ENCODE assay signal across 17 cellular contexts in the genomic region with DNA sequence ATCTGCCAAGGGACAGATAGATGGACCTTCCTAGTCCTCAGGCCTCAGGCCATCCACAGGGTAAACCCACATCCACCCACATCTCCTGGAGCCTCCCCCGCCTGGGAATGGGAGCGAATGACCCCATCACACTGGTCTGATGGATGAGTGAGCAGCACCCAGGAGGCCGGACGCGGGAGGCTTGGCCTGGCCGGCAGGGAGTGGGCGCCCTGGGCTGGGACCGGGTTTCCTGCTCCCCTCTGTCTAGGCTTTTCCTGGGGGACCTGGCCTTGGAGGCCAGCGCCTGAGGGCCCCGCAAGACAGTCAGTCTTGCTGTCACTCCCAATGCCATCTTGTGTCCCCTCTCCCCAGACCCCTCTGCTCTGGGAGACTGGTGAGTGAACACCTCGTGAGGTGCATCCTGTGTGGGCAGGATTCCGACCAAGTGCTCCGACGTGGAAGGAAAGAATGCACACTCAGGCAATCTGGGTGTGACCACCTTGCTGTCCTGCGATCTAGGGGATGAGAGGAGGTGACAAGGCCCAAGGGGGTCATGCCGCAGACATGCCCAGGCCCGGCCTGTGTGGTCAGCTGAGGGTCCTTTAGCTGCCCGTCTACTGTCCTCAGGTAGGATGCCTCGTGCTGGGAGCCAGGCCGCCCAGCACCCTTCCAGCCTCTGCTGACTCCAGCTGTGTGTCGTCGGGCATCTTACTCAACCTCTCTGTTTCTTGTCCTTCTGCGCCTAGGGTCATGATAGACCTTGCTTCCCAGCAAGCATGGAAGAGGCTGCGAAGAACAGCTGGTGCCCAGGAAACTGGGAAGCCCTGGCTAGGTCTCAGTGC. TPM values are rescaled to one million over a fixed set of nuclear protein-coding genes. Genes with fewer than 3 reads are reported as not detected.
A peak's percentile ranks its signal among the peaks of the same experiment; 100 is the strongest.
DNase-seq lines count a peak whose midpoint lies in the region; ATAC-seq, FAIRE-seq and TF ChIP-seq lines count a peak whose summit lies in the region.
"Had no signal": no experiment of that assay in that cellular context is flagged by ENCODE, and none has a peak within 500 bp of the region (broad histone marks: within the 10 kb centered on the region; RNA-seq: fewer than 3 reads in every experiment).

No MANE protein-coding gene starts in this region.

- H3K23me2 ChIP-seq in H1 (ENCODE audit: low read depth, low read length) = no peaks in the 10 kb centered on the region

- H3K36me3 ChIP-seq in H1 (ENCODE audit: control insufficient read depth in 2 of 4, insufficient read depth in 4 of 4, low read length in 3 of 4) = no peaks in the 10 kb centered on the region
- no peaks in the 10 kb centered on the region for H3K36me3 ChIP-seq in GM23338 (ENCODE audit: insufficient read depth)
- H3K36me3 ChIP-seq in CD8-positive, alpha-beta T cell (ENCODE audit: insufficient read depth, low read length) = no peaks in the 10 kb centered on the region
- H3K36me3 ChIP-seq: neutrophil, Peyer's patch, transverse colon had no signal

- peaks cover 31% of the 10 kb centered on the region for H3K4me1 ChIP-seq in A549
- no peaks in the 10 kb centered on the region; a peak in 1 of 7 replicates for H3K4me1 ChIP-seq in H1 (replicated peaks in 1 of 4; ENCODE audit: control insufficient read depth in 3 of 4, insufficient read depth in 4 of 4, low read length in 3 of 4)
- no peaks in the 10 kb centered on the region for H3K4me1 ChIP-seq in GM23338 (ENCODE audit: insufficient read depth)
- peaks cover 17% of the 10 kb centered on the region for H3K4me1 ChIP-seq in CD8-positive, alpha-beta T cell (ENCODE audit: insufficient read depth, low read length)

- no peaks in the 10 kb centered on the region for H3K9me2 ChIP-seq in GM23338 (ENCODE audit: insufficient read depth)

- TF ChIP-seq EP300 in A549 (IDR thresholded peaks at IDR 0.05) = no peak
- no peak for TF ChIP-seq EP300 in H1 (IDR thresholded peaks at IDR 0.05; ENCODE audit: borderline replicate concordance in 1 of 2, low read depth in 2 of 2, low read length in 2 of 2)

- no peak overlapping the region for H3K4me3 Mint-ChIP-seq in natural killer cell
- no peak overlapping the region for H3K4me3 Mint-ChIP-seq in GM23338
- H3K4me3 Mint-ChIP-seq in CD8-positive, alpha-beta T cell = no peak overlapping the region
- H3K4me3 Mint-ChIP-seq: activated CD4-positive, alpha-beta T cell treated with anti-CD3 and anti-CD28 coated beads, Interleukin-2, amount 10 ng/mL, durations not matched to agents 7 days and 5 days; T-helper 2 cell treated with Interferon-gamma antibody and Interleukin-4, amounts not matched to agents 5 μg/mL and 100 μg/mL, for 36 hours had no signal

- TF ChIP-seq RAD21 in A549 (conservative IDR thresholded peaks at IDR 0.05 in 1 of 2, IDR thresholded peaks at IDR 0.05 in 1 of 2) = no peak
- TF ChIP-seq RAD21 in H1 (IDR thresholded peaks at IDR 0.05 in 1 of 2, conservative IDR thresholded peaks at IDR 0.05 in 1 of 2; ENCODE audit: low read depth in 2 of 2, low read length in 2 of 2) = no peak

- H3K79me2 ChIP-seq in H1 (ENCODE audit: control insufficient read depth in 1 of 2, insufficient read depth in 2 of 2, low read length in 2 of 2) = no peaks in the 10 kb centered on the region
- no peaks in the 10 kb centered on the region for H3K79me2 ChIP-seq in GM23338 (replicated peaks; ENCODE audit: insufficient read depth)
- H3K79me2 ChIP-seq: hepatocyte had no signal

- H3K9ac ChIP-seq in H1 (replicated peaks in 1 of 4; ENCODE audit: extremely low read depth in 1 of 4, low read depth in 3 of 4, low read length in 3 of 4) = no peak overlapping the region

- H3K23ac ChIP-seq in H1 (ENCODE audit: insufficient read length) = no peak overlapping the region

- intact Hi-C loops in natural killer cell (cut with micrococcal nuclease) = no loop called here
- intact Hi-C loops in CD8-positive, alpha-beta T cell (cut with DNase I, micrococcal nuclease) = no loop called here

- peak overlapping the region; percentile 83; the same call in 1 of the 2 replicates for H2BK5ac ChIP-seq in H1 (ENCODE audit: low read depth, low read length)

- H3K4me3 ChIP-seq in A549 (no peak overlapping the region), H1 (ENCODE audit: extremely low read depth in 1 of 4, insufficient read depth in 2 of 4, low read depth in 3 of 4, low read length in 4 of 4) (no peak overlapping the region), GM23338 (no peak overlapping the region)
- H3K4me3 ChIP-seq in CD8-positive, alpha-beta T cell (ENCODE audit: low read depth, low read length) = no peak overlapping the region
- H3K4me3 ChIP-seq: hepatocyte, Peyer's patch, transverse colon had no signal

- H3F3A ChIP-seq in GM23338 (replicated peaks; ENCODE audit: low read depth) = no peaks in the 10 kb centered on the region

- H2BK120ac ChIP-seq in H1 (replicated peaks; ENCODE audit: low read depth, low read length) = no peak overlapping the region

- no peak overlapping the region for H3K4ac ChIP-seq in H1 (replicated peaks; ENCODE audit: insufficient read length, low read depth, low read length)

- H2AFZ ChIP-seq in H1 (ENCODE audit: low read length) = no peak overlapping the region
- no peak overlapping the region for H2AFZ ChIP-seq in GM23338
- H2AFZ ChIP-seq: hepatocyte had no signal

- TF ChIP-seq POLR2A in A549 (IDR thresholded peaks at IDR 0.05; ENCODE audit: low read length) (no peak), H1 (IDR thresholded peaks at IDR 0.05; ENCODE audit: control extremely low read depth in 1 of 2, low read depth in 2 of 2, low read length in 2 of 2) (no peak)

- peak overlapping the region; percentile 68 to 90 for H3K27ac Mint-ChIP-seq in natural killer cell
- H3K27ac Mint-ChIP-seq in GM23338 = no peak overlapping the region
- no peak overlapping the region for H3K27ac Mint-ChIP-seq in CD8-positive, alpha-beta T cell
- H3K27ac Mint-ChIP-seq: T-helper 2 cell treated with Interferon-gamma antibody and Interleukin-4, amounts not matched to agents 5 μg/mL and 100 μg/mL, for 36 hours had no signal

- CTCF ChIA-PET in A549 (lab: Yijun Ruan, JAX) (interaction anchor here (0.9 to 10.7 kb wide), 3 partner anchors 9 to 114 kb away, joined by 3 to 133 read pairs (median 6); no protein-coding TSS in a partner anchor), H1 (lab: Charles Lee; ENCODE audit: partially characterized antibody) (interaction anchor here (0.7 to 6.1 kb wide), 12 partner anchors 8 to 118 kb away, joined by 3 to 35 read pairs (median 4); no protein-coding TSS in a partner anchor)
- CTCF ChIA-PET in CD8-positive, alpha-beta T cell (lab: Charles Lee) = interaction anchor here (0.7 to 3.9 kb wide), 5 partner anchors 9 to 119 kb away, joined by 3 to 35 read pairs (median 4); no protein-coding TSS in a partner anchor

- no peak overlapping the region for H2AK5ac ChIP-seq in H1 (ENCODE audit: low read depth, low read length)

- H3K14ac ChIP-seq in H1 (ENCODE audit: insufficient read length) = no peak overlapping the region

- H3K36me3 Mint-ChIP-seq in natural killer cell (no peaks in the 10 kb centered on the region), GM23338 (ENCODE audit: low read depth) (no peaks in the 10 kb centered on the region; the same call in 2 of the 3 replicates)
- H3K36me3 Mint-ChIP-seq in CD8-positive, alpha-beta T cell = no peaks in the 10 kb centered on the region

- no peak overlapping the region for H4K5ac ChIP-seq in H1 (ENCODE audit: insufficient read length, low read depth, low read length)

- no peaks in the 10 kb centered on the region for H3K79me1 ChIP-seq in H1 (ENCODE audit: low read depth, low read length)

- no peak for TF ChIP-seq CTCF in A549 (IDR thresholded peaks at IDR 0.05)
- no peak for TF ChIP-seq CTCF in H1 (IDR thresholded peaks at IDR 0.05; ENCODE audit: control extremely low read depth in 1 of 3, insufficient read depth in 1 of 3, low read depth in 1 of 3, low read length in 3 of 3)
- no peak for TF ChIP-seq CTCF in natural killer cell (IDR thresholded peaks at IDR 0.05)
- TF ChIP-seq CTCF in GM23338 (conservative IDR thresholded peaks at IDR 0.05; ENCODE audit: low read depth in 2 of 2) = no peak
- TF ChIP-seq CTCF in CD8-positive, alpha-beta T cell (IDR thresholded peaks at IDR 0.05) = no peak

- peak overlapping the region; percentile 90 for H4K8ac ChIP-seq in H1 (ENCODE audit: extremely low read depth, insufficient read depth, low read length)

- H3K18ac ChIP-seq in H1 (ENCODE audit: extremely low read depth, low read length) = no peak overlapping the region

- no peaks in the 10 kb centered on the region for H3K27me3 ChIP-seq in H1 (replicated peaks in 1 of 4; ENCODE audit: control insufficient read depth in 3 of 4, extremely low read depth in 1 of 4, insufficient read depth in 3 of 4, low read length in 3 of 4)
- no peaks in the 10 kb centered on the region for H3K27me3 ChIP-seq in GM23338 (ENCODE audit: insufficient read depth)
- H3K27me3 ChIP-seq in CD8-positive, alpha-beta T cell (ENCODE audit: insufficient read depth, low read length) = no peaks in the 10 kb centered on the region
- H3K27me3 ChIP-seq: hepatocyte, neutrophil, Peyer's patch, transverse colon had no signal

- H4K91ac ChIP-seq in H1 (replicated peaks; ENCODE audit: insufficient read length, low read length) = no peak overlapping the region

- POLR2A ChIA-PET in A549 (lab: Yijun Ruan, JAX) (no interaction called here), H1 (lab: Charles Lee; ENCODE audit: partially characterized antibody) (no interaction called here)
- POLR2A ChIA-PET in CD8-positive, alpha-beta T cell (lab: Charles Lee) = no interaction called here

- peaks cover 0 to 3% of the 10 kb centered on the region in 2 donors for H3K27me3 Mint-ChIP-seq in natural killer cell (ENCODE audit: low read depth in 2 of 2)
- peaks cover 2% of the 10 kb centered on the region for H3K27me3 Mint-ChIP-seq in GM23338 (ENCODE audit: insufficient read depth, low read depth, poor library complexity)
- no peaks in the 10 kb centered on the region for H3K27me3 Mint-ChIP-seq in CD8-positive, alpha-beta T cell (ENCODE audit: low read depth)
- H3K27me3 Mint-ChIP-seq: activated CD4-positive, alpha-beta T cell treated with anti-CD3 and anti-CD28 coated beads, Interleukin-2, amount 10 ng/mL, durations not matched to agents 7 days and 5 days had no signal

- 89% methylated on average over 17 of the region's 24 CpGs for WGBS in A549 (ENCODE audit: missing lambda C conversion rate)
- 96% methylated on average over 24 of the region's 24 CpGs; no CpG with 5 or more reads in 1 of the 2 experiments for WGBS in H1 (ENCODE audit: extremely low coverage in 1 of 2, insufficient coverage in 1 of 2, insufficient read length in 1 of 2, insufficient replicate concordance in 2 of 2, low coverage in 1 of 2, low lambda C conversion rate in 2 of 2, missing lambda C conversion rate in 1 of 2), 2 experiments

- no peak for FAIRE-seq in A549 (lab: Jason Lieb, UNC)
- FAIRE-seq in H1 (lab: Jason Lieb, UNC) = no peak

- H4K20me1 ChIP-seq in H1 (replicated peaks in 1 of 2; ENCODE audit: control insufficient read depth in 1 of 2, insufficient read depth in 2 of 2, low read length in 2 of 2) = no peaks in the 10 kb centered on the region
- no peaks in the 10 kb centered on the region for H4K20me1 ChIP-seq in GM23338 (replicated peaks; ENCODE audit: insufficient read depth)

- no peak overlapping the region for H3K56ac ChIP-seq in H1 (replicated peaks; ENCODE audit: insufficient read length, low read depth, low read length)

- DNase-seq in A549 (ENCODE audit: low read depth in 1 of 2, low spot score in 1 of 2) (no peak), HK-2 (ENCODE audit: unreplicated experiment) (peak; percentile 64), H1 (ENCODE audit: low read depth in 1 of 2, low spot score in 2 of 2) (no peak), natural killer cell (no peak), GM23338 (ENCODE audit: low spot score) (no peak), NOMO-1 treated with dmso at 0.1 percent for 144 hours (lab: John Stamatoyannopoulos, UW; ENCODE audit: unreplicated experiment) (no peak), Ammon's horn (ENCODE audit: low spot score) (no peak)
- no peak for DNase-seq in CD8-positive, alpha-beta T cell
- DNase-seq: DMS79 treated with DMSO at 0.1 percent for 48 hours, NCI-H1417, NCI-H510A, transverse colon had no signal

- H2BK20ac ChIP-seq in H1 (ENCODE audit: low read length) = no peak overlapping the region

- H3K27ac ChIP-seq in A549 (peak overlapping the region; percentile 51 to 61; a peak in 4 of 6 replicates), H1 (ENCODE audit: low read depth, low read length) (no peak overlapping the region), GM23338 (ENCODE audit: low read depth) (no peak overlapping the region)
- H3K27ac ChIP-seq in CD8-positive, alpha-beta T cell (ENCODE audit: low read depth, low read length) = no peak overlapping the region
- H3K27ac ChIP-seq: hepatocyte, neutrophil, transverse colon had no signal

- H2BK12ac ChIP-seq in H1 (ENCODE audit: low read depth, low read length) = peak overlapping the region; percentile 60; the same call in 1 of the 2 replicates

- H3K9me3 ChIP-seq in A549 (no peaks in the 10 kb centered on the region), H1 (ENCODE audit: insufficient read depth in 2 of 2, low read depth in 1 of 2, low read length in 1 of 2) (no peaks in the 10 kb centered on the region)
- no peaks in the 10 kb centered on the region for H3K9me3 ChIP-seq in CD8-positive, alpha-beta T cell (ENCODE audit: low read length)
- H3K9me3 ChIP-seq: neutrophil, Peyer's patch, transverse colon had no signal

- no peak for ATAC-seq in A549
- no peak for ATAC-seq in natural killer cell
- ATAC-seq in GM23338 = no peak
- no peak for ATAC-seq in CD8-positive, alpha-beta T cell

- no peak overlapping the region for H2BK15ac ChIP-seq in H1 (ENCODE audit: low read length)

- H3K4me2 ChIP-seq in A549 = no peak overlapping the region
- H3K4me2 ChIP-seq in H1 (ENCODE audit: insufficient read depth in 1 of 2, low read depth in 2 of 2, low read length in 2 of 2) = no peak overlapping the region
- H3K4me2 ChIP-seq in GM23338 = no peak overlapping the region
- H3K4me2 ChIP-seq: hepatocyte had no signal

- H3K4me1 Mint-ChIP-seq in natural killer cell (peaks cover 13 to 27% of the 10 kb centered on the region in 2 donors), GM23338 (peaks cover 5% of the 10 kb centered on the region; the same call in 2 of the 3 replicates)
- peaks cover 10% of the 10 kb centered on the region for H3K4me1 Mint-ChIP-seq in CD8-positive, alpha-beta T cell (ENCODE audit: low read depth)

- H3K9me3 Mint-ChIP-seq in natural killer cell = no peaks in the 10 kb centered on the region
- no peaks in the 10 kb centered on the region for H3K9me3 Mint-ChIP-seq in GM23338
- no peaks in the 10 kb centered on the region for H3K9me3 Mint-ChIP-seq in CD8-positive, alpha-beta T cell
- H3K9me3 Mint-ChIP-seq: activated CD4-positive, alpha-beta T cell treated with anti-CD3 and anti-CD28 coated beads, Interleukin-2, amount 10 ng/mL, durations not matched to agents 7 days and 5 days; T-helper 2 cell treated with Interferon-gamma antibody and Interleukin-4, amounts not matched to agents 5 μg/mL and 100 μg/mL, for 36 hours had no signal

RNA-seq across cellular contexts. Expression of gene WNT7B, which starts 26.5 kb away (rescaled TPM):
- 16.9 and 21.0 TPM in 2 replicates for polyA plus RNA-seq in A549 (2011; rRNA removed)
- polyA plus RNA-seq in A549 (2012; cell fraction: cytosol; rRNA removed) = 36.4 and 59.9 TPM in 2 replicates
- 48.0 and 49.6 TPM in 2 replicates for polyA plus RNA-seq in A549 (2012; cell fraction: nucleus; rRNA removed)
- 80.8 to 92.0 TPM (median 82.2 TPM) in 3 replicates for polyA plus RNA-seq in A549 (2017; fragmentation: RNase III; extraction: RNeasy Plus Mini Kit Qiagen cat#74134 plus additional on column Dnase treatment)
- polyA minus RNA-seq in A549 (2011; rRNA and poly(A)+ RNA removed) = 19.4 and 42.1 TPM in 2 replicates
- total RNA-seq in H1 (2021; fragmentation: NEBNext Ultra II Directional; extraction: Animal tissue kit (Norgen Biotek cat#: 25700)) = 0.13 and 0.24 TPM in 2 replicates
- 0.14 and 0.24 TPM in 2 replicates for polyA plus RNA-seq in H1 (2011; rRNA removed)
- 0.12 TPM for polyA plus RNA-seq in H1 (2011; cell fraction: cytosol; rRNA removed)
- polyA plus RNA-seq in H1 (2011; cell fraction: nucleus; rRNA removed) = 0.27 TPM
- polyA plus RNA-seq in H1 (2012, experiment 1 of 2) = 0.14 to 0.46 TPM (median 0.23 TPM) in 4 replicates
- polyA plus RNA-seq in H1 (2012, experiment 2 of 2) = 0.29 TPM
- 0.08 TPM for polyA plus RNA-seq in H1 (2013, experiment 1 of 2)
- polyA plus RNA-seq in H1 (2013, experiment 2 of 2) = 0.13 TPM
- polyA minus RNA-seq in H1 (2011; rRNA and poly(A)+ RNA removed) = 0.16 and 0.17 TPM in 2 replicates
- not detected for polyA minus RNA-seq in H1 (2011; cell fraction: cytosol; rRNA and poly(A)+ RNA removed)
- 0.30 TPM for polyA minus RNA-seq in H1 (2011; cell fraction: nucleus; rRNA and poly(A)+ RNA removed)
- total RNA-seq in natural killer cell = not detected
- 0.10 and 3.0 TPM in 2 replicates for total RNA-seq in GM23338 (2014; rRNA removed; shearing (Covaris generic))
- 0.17 TPM in 1 of 2 replicates, not detected in the other for polyA plus RNA-seq in GM23338 (2016; fragmentation: Nextera tagmentation; extraction: Ambion mirVana)
- not detected for total RNA-seq in CD8-positive, alpha-beta T cell
- total RNA-seq: activated CD4-positive, alpha-beta T cell treated with anti-CD3 and anti-CD28 coated beads, Interleukin-2, amount 10 ng/mL, durations not matched to agents 7 days and 5 days; Peyer's patch; transverse colon had no signal

Comparison
In these comparisons a context has a peak if more than half of its experiments do, and no peak if none do; other contexts are left out.
1. H3K27ac ChIP-seq: peak in A549 (2 of 2); none in H1 (single experiment), GM23338 (single experiment) and CD8-positive, alpha-beta T cell (single experiment).
2. H3K27ac Mint-ChIP-seq: peak in natural killer cell (2 of 2); none in GM23338 (single experiment) and CD8-positive, alpha-beta T cell (single experiment).
3. Of the 18 proteins assayed by ChIP-seq in both H1 and A549: peak only in H1: KDM1A; only in A549: none; in both: none; in neither: 17.